In genomic region chr13:108270442-108270841, GRCh38 we compare ENCODE assay signal across 8 cellular contexts.
DNase-seq lines count a peak whose midpoint lies in the region; ATAC-seq and TF ChIP-seq lines count a peak whose summit lies in the region.

No MANE protein-coding gene starts in this region.

- TF ChIP-seq CTCF in OCI-LY3 (IDR thresholded peaks at IDR 0.05; ENCODE audit: low read depth, low read length) (no peak), fibroblast of pulmonary artery (IDR thresholded peaks at IDR 0.05; ENCODE audit: low read length, missing control alignments) (no peak)

- H2AFZ ChIP-seq in OCI-LY3 (ENCODE audit: low read depth, low read length), result peak overlapping the region; percentile 81

- peak; percentile 10 for ATAC-seq in GM21717 (IDR thresholded peaks at IDR 0.05; ENCODE audit: unreplicated experiment)
- ATAC-seq in stimulated activated naive CD8-positive, alpha-beta T cell treated with anti-CD3 and anti-CD28 coated beads, Interleukin-15, amount 100 ng/mL, for 72 hours, result peak; percentile 19

- no peaks in the 10 kb centered on the region for H3K27me3 ChIP-seq in OCI-LY3 (ENCODE audit: low read depth, low read length)

- H3K27ac ChIP-seq in OCI-LY3 (ENCODE audit: low read length), result peak overlapping the region; percentile 48

- H3K79me2 ChIP-seq in OCI-LY3 (ENCODE audit: low read length), result no peaks in the 10 kb centered on the region

- H3K9me3 ChIP-seq in OCI-LY3 (ENCODE audit: insufficient read depth, low read length), result no peaks in the 10 kb centered on the region

- no peaks in the 10 kb centered on the region for H3K36me3 ChIP-seq in OCI-LY3 (replicated peaks; ENCODE audit: low read depth, low read length)

- H3K27me3 Mint-ChIP-seq in stimulated activated naive CD8-positive, alpha-beta T cell treated with anti-CD3 and anti-CD28 coated beads, Interleukin-15, amount 100 ng/mL, for 72 hours, result no peaks in the 10 kb centered on the region

- peak overlapping the region; percentile 85 to 86 for H3K4me3 Mint-ChIP-seq in stimulated activated naive CD8-positive, alpha-beta T cell treated with anti-CD3 and anti-CD28 coated beads, Interleukin-15, amount 100 ng/mL, for 72 hours

- peak overlapping the region; percentile 77 for H3K4me3 ChIP-seq in OCI-LY3 (ENCODE audit: low read length)
- peak overlapping the region; percentile 49 for H3K4me3 ChIP-seq in fibroblast of pulmonary artery (replicated peaks; ENCODE audit: low read depth, low read length)

- H4K20me1 ChIP-seq in OCI-LY3 (ENCODE audit: insufficient read depth, low read length), result no peaks in the 10 kb centered on the region

- H3K9me3 Mint-ChIP-seq in stimulated activated naive CD8-positive, alpha-beta T cell treated with anti-CD3 and anti-CD28 coated beads, Interleukin-15, amount 100 ng/mL, for 72 hours, result no peaks in the 10 kb centered on the region

- H3K4me1 Mint-ChIP-seq in stimulated activated naive CD8-positive, alpha-beta T cell treated with anti-CD3 and anti-CD28 coated beads, Interleukin-15, amount 100 ng/mL, for 72 hours, result peaks cover 36% of the 10 kb centered on the region

- H3K9ac ChIP-seq in OCI-LY3 (ENCODE audit: low read length), result peak overlapping the region; percentile 51

- DNase-seq in GF-D8 (lab: John Stamatoyannopoulos, UW) (peak; percentile 44), fibroblast of pulmonary artery (ENCODE audit: low read depth) (no peak), HPDE6-E6E7 (ENCODE audit: extremely low spot score) (no peak), kidney glomerular epithelial cell (lab: John Stamatoyannopoulos, UW) (no peak), cerebellar nuclear complex (lab: John Stamatoyannopoulos, UW) (no peak)
- DNase-seq in stimulated activated naive CD8-positive, alpha-beta T cell treated with anti-CD3 and anti-CD28 coated beads, Interleukin-15, amount 100 ng/mL, for 72 hours, result no peak

- H3K4me1 ChIP-seq in OCI-LY3 (ENCODE audit: low read length), result peaks cover 25% of the 10 kb centered on the region

- peak overlapping the region; percentile 88 to 94 for H3K27ac Mint-ChIP-seq in stimulated activated naive CD8-positive, alpha-beta T cell treated with anti-CD3 and anti-CD28 coated beads, Interleukin-15, amount 100 ng/mL, for 72 hours

- H3K4me2 ChIP-seq in OCI-LY3 (ENCODE audit: low read length), result peak overlapping the region; percentile 96
